In genomic region chr11:12792590-12792989, GRCh38 we compare ENCODE assay signal across 1 cellular context.
TF ChIP-seq lines count a peak whose summit lies in the region.

No MANE protein-coding gene starts in this region.

TF ChIP-seq in SK-N-SH, 30 proteins besides CTCF, POLR2A, EP300 and RAD21 (continued from another document):
- TF ChIP-seq IRF3 (IDR thresholded peaks at IDR 0.05; ENCODE audit: low read depth, low read length) (no peak), RFX5 (IDR thresholded peaks at IDR 0.05; ENCODE audit: low read length) (no peak), FOXM1 (IDR thresholded peaks at IDR 0.05; ENCODE audit: low read depth) (no peak), TAF1 (IDR thresholded peaks at IDR 0.05; ENCODE audit: borderline replicate concordance, low read depth, low read length) (no peak), POLR2AphosphoS5 (IDR thresholded peaks at IDR 0.05; ENCODE audit: low read depth, low read length) (no peak), TEAD4 (IDR thresholded peaks at IDR 0.05; ENCODE audit: borderline replicate concordance, insufficient read depth) (no peak), USF1 (IDR thresholded peaks at IDR 0.05; ENCODE audit: borderline replicate concordance, low read depth) (no peak)
